ENCODE assay signal across 1 cellular context in genomic region chr15:52301265-52301847, GRCh38.
A peak's percentile ranks its signal among the peaks of the same experiment; 100 is the strongest.
TF ChIP-seq lines count a peak whose summit lies in the region.

No MANE protein-coding gene starts in this region.

TF ChIP-seq in HepG2, 621 proteins besides CTCF, POLR2A, EP300 and RAD21 (continued from another document):
- TF ChIP-seq SAP130 (CRISPR knock-in tag; IDR thresholded peaks at IDR 0.05; ENCODE audit: low read depth) (0 out of 2 replicates have a peak, but pooled peaks have one; percentile 17), HNF4G (IDR thresholded peaks at IDR 0.05; ENCODE audit: borderline replicate concordance, low read depth, low read length) (no peak; the same call in 1 of the 2 replicates), HNF4G (CRISPR knock-in tag; IDR thresholded peaks at IDR 0.05; ENCODE audit: borderline replicate concordance, low read depth) (no peak)
- TF ChIP-seq, protein P1, sequence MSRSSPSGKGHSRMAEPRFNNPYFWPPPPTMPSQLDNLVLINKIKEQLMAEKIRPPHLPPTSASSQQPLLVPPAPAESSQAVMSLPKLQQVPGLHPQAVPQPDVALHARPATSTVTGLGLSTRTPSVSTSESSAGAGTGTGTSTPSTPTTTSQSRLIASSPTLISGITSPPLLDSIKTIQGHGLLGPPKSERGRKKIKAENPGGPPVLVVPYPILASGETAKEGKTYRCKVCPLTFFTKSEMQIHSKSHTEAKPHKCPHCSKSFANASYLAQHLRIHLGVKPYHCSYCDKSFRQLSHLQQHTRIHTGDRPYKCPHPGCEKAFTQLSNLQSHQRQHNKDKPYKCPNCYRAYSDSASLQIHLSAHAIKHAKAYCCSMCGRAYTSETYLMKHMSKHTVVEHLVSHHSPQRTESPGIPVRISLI (CRISPR knock-in tag; IDR thresholded peaks at IDR 0.05; ENCODE audit: borderline replicate concordance), result peak; percentile 45; the same call in 1 of the 2 replicates
